Comparison of ENCODE assay signal across 11 cellular contexts in genomic region chr2:98463551-98463971, GRCh38. TPM values are rescaled to one million over a fixed set of nuclear protein-coding genes. Genes with fewer than 3 reads are reported as not detected.
DNase-seq lines count a peak whose midpoint lies in the region; TF ChIP-seq lines count a peak whose summit lies in the region.
"Had no signal": no experiment of that assay in that cellular context is flagged by ENCODE, and none has a peak within 500 bp of the region (broad histone marks: within the 10 kb centered on the region; RNA-seq: fewer than 3 reads in every experiment).

No MANE protein-coding gene starts in this region.

- no peak for TF ChIP-seq POLR2A in transverse colon (IDR thresholded peaks at IDR 0.05)

- H3K9me3 Mint-ChIP-seq in activated CD4-positive, alpha-beta memory T cell treated with anti-CD3 and anti-CD28 coated beads for 36 hours = no peaks in the 10 kb centered on the region

- POLR2A ChIA-PET in activated CD4-positive, alpha-beta memory T cell treated with anti-CD3 and anti-CD28 coated beads for 36 hours (lab: Charles Lee) = interaction anchor here (0.7 to 4.5 kb wide), 6 partner anchors 7 to 18 kb away, joined by 3 to 25 read pairs (median 9); partner anchors contain the start of gene INPP4A

- H3K27ac ChIP-seq in transverse colon = peak overlapping the region; percentile 72 to 84 (median 76)

- H3K27me3 ChIP-seq in transverse colon = no peaks in the 10 kb centered on the region
- H3K27me3 ChIP-seq: tibial nerve had no signal

- in situ Hi-C loops in transverse colon (cut with MboI; ENCODE audit: low pct_ligation_motif_present in 1 of 4, low pct_unique_long_range_greater_than_20kb in 1 of 4, low sequenced_read_pairs in 3 of 4) = no loop called here

- DNase-seq in activated effector memory CD4-positive, alpha-beta T cell treated with anti-CD3 and anti-CD28 coated beads, Interleukin-2, amount 50 U/mL, for 16 hours = peak; percentile 63
- DNase-seq in activated effector memory CD4-positive, alpha-beta T cell treated with Interleukin-2 at 50 U/mL for 16 hours = no peak
- no peak for DNase-seq in activated CD4-positive, alpha-beta memory T cell treated with anti-CD3 and anti-CD28 coated beads for 36 hours
- DNase-seq in iPS DF 19.7 (ENCODE audit: low read depth, low spot score) (peak; percentile 40), transverse colon (no peak), GM10266 (ENCODE audit: extremely low spot score) (no peak), foreskin fibroblast (no peak), NCI-H510A treated with DMSO at 0.1 percent for 48 hours (lab: John Stamatoyannopoulos, UW) (no peak)
- DNase-seq: left cardiac atrium, NCI-H2081 treated with DMSO at 0.1 percent for 48 hours had no signal

- peak overlapping the region; percentile 68 for H3K4me3 Mint-ChIP-seq in activated CD4-positive, alpha-beta memory T cell treated with anti-CD3 and anti-CD28 coated beads for 36 hours

- peak overlapping the region; percentile 95 for H3K27ac Mint-ChIP-seq in activated CD4-positive, alpha-beta memory T cell treated with anti-CD3 and anti-CD28 coated beads for 36 hours

- H3K36me3 ChIP-seq in transverse colon = no peaks in the 10 kb centered on the region
- H3K36me3 ChIP-seq: tibial nerve had no signal

- 83 to 100% methylated on average over 2 to 10 of the region's 10 CpGs for WGBS in transverse colon (ENCODE audit: low coverage in 1 of 2), 2 donors

- peaks cover 27 to 72% (median 39%) of the 10 kb centered on the region in 4 donors for H3K4me1 ChIP-seq in transverse colon

- no peaks in the 10 kb centered on the region for H3K9me3 ChIP-seq in transverse colon
- H3K9me3 ChIP-seq: tibial nerve had no signal

- intact Hi-C loops in activated CD4-positive, alpha-beta memory T cell treated with anti-CD3 and anti-CD28 coated beads for 36 hours (cut with micrococcal nuclease) = loop anchor here (10.0 kb wide), 1 partner anchor 271 kb away; the partner anchor contains the start of gene MGAT4A
- intact Hi-C loops in transverse colon (cut with DNase I; ENCODE audit: low total_unique reads) = no loop called here

- H3K36me3 Mint-ChIP-seq in activated CD4-positive, alpha-beta memory T cell treated with anti-CD3 and anti-CD28 coated beads for 36 hours = peaks cover 2% of the 10 kb centered on the region

- TF ChIP-seq EP300 in transverse colon (IDR thresholded peaks at IDR 0.05; ENCODE audit: low read depth) = no peak

- H3K4me3 ChIP-seq in transverse colon = no peak overlapping the region
- H3K4me3 ChIP-seq in foreskin fibroblast (ENCODE audit: low read depth in 1 of 2, low read length in 2 of 2) = no peak overlapping the region
- H3K4me3 ChIP-seq: tibial nerve had no signal

- CTCF ChIA-PET in activated CD4-positive, alpha-beta memory T cell treated with anti-CD3 and anti-CD28 coated beads for 36 hours (lab: Charles Lee) = interaction anchor here (2.4 to 5.0 kb wide), 3 partner anchors 11 to 25 kb away, joined by 8 to 20 read pairs (median 20); no protein-coding TSS in a partner anchor

- H3K4me1 Mint-ChIP-seq in activated CD4-positive, alpha-beta memory T cell treated with anti-CD3 and anti-CD28 coated beads for 36 hours (ENCODE audit: low read depth) = peaks cover 92% of the 10 kb centered on the region

- TF ChIP-seq CTCF in transverse colon (IDR thresholded peaks at IDR 0.05) = no peak
- no peak for TF ChIP-seq CTCF in GM10266 (IDR thresholded peaks at IDR 0.05; ENCODE audit: control insufficient read depth, insufficient read depth, low read depth, missing control alignments)
- TF ChIP-seq CTCF in foreskin fibroblast (IDR thresholded peaks at IDR 0.05; ENCODE audit: low read depth, low read length) = no peak

- H3K27me3 Mint-ChIP-seq in activated CD4-positive, alpha-beta memory T cell treated with anti-CD3 and anti-CD28 coated beads for 36 hours = no peaks in the 10 kb centered on the region

RNA-seq across cellular contexts. Expression of gene INPP4A, which starts 18.9 kb away (rescaled TPM):
- 10 to 100 TPM; 40.7 to 42.0 TPM for total RNA-seq in activated CD4-positive, alpha-beta memory T cell treated with anti-CD3 and anti-CD28 coated beads for 36 hours
- total RNA-seq in transverse colon = 10 to 100 TPM; 22.8 to 35.8 (median 25.4) TPM

Comparison
In these comparisons a context has a peak if more than half of its experiments do, and no peak if none do; other contexts are left out.
1. DNase-seq: peak in activated effector memory CD4-positive, alpha-beta T cell treated with anti-CD3 and anti-CD28 coated beads, Interleukin-2, amount 50 U/mL, for 16 hours (single experiment) and iPS DF 19.7 (single experiment); none in activated effector memory CD4-positive, alpha-beta T cell treated with Interleukin-2 at 50 U/mL for 16 hours (single experiment), activated CD4-positive, alpha-beta memory T cell treated with anti-CD3 and anti-CD28 coated beads for 36 hours (single experiment), transverse colon (single experiment), GM10266 (single experiment), foreskin fibroblast (0 of 2) and NCI-H510A treated with DMSO at 0.1 percent for 48 hours (single experiment).